ENCODE assay signal across 1 cellular context in the genomic region with DNA sequence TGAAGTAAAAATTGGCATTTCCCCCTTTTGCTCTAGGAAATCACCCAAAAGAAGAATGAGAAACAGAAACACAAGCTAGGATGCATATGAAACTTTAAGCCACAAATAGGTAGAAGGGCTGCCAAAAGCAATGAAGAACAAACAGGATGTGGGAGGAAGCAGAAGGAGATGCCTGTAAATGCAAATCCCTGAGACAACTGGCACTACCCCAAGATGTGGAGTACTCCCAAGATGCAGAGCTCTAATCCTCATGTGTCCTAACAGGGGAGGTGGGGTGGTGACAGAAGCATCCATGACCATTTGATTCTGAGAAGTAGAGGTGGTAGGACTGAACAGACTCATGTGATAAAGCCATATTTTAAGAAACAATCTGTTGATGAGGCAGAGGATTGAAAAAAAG.
TF ChIP-seq lines count a peak whose summit lies in the region.

No MANE protein-coding gene starts in this region.

TF ChIP-seq in K562, 482 proteins besides CTCF, POLR2A, EP300 and RAD21:
- TF ChIP-seq CLOCK (CRISPR knock-in tag; IDR thresholded peaks at IDR 0.05; ENCODE audit: borderline replicate concordance) (no peak), TGIF2 (CRISPR knock-in tag; IDR thresholded peaks at IDR 0.05) (no peak), NR3C1 (CRISPR knock-in tag; IDR thresholded peaks at IDR 0.05) (no peak), ZBTB11 (CRISPR knock-in tag; IDR thresholded peaks at IDR 0.05) (no peak), TFAM (CRISPR knock-in tag; conservative IDR thresholded peaks at IDR 0.05) (no peak), ARID1B (IDR thresholded peaks at IDR 0.05) (no peak), ZNF174 (CRISPR knock-in tag; IDR thresholded peaks at IDR 0.05) (no peak), MED1 (CRISPR knock-in tag; IDR thresholded peaks at IDR 0.05; ENCODE audit: borderline replicate concordance) (no peak), NR2C1 (IDR thresholded peaks at IDR 0.05) (no peak), NR2C1 (tag; IDR thresholded peaks at IDR 0.05) (no peak)
- TF ChIP-seq, protein P1, sequence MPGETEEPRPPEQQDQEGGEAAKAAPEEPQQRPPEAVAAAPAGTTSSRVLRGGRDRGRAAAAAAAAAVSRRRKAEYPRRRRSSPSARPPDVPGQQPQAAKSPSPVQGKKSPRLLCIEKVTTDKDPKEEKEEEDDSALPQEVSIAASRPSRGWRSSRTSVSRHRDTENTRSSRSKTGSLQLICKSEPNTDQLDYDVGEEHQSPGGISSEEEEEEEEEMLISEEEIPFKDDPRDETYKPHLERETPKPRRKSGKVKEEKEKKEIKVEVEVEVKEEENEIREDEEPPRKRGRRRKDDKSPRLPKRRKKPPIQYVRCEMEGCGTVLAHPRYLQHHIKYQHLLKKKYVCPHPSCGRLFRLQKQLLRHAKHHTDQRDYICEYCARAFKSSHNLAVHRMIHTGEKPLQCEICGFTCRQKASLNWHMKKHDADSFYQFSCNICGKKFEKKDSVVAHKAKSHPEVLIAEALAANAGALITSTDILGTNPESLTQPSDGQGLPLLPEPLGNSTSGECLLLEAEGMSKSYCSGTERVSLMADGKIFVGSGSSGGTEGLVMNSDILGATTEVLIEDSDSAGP (CRISPR knock-in tag; IDR thresholded peaks at IDR 0.05), result no peak
- TF ChIP-seq, protein P2, sequence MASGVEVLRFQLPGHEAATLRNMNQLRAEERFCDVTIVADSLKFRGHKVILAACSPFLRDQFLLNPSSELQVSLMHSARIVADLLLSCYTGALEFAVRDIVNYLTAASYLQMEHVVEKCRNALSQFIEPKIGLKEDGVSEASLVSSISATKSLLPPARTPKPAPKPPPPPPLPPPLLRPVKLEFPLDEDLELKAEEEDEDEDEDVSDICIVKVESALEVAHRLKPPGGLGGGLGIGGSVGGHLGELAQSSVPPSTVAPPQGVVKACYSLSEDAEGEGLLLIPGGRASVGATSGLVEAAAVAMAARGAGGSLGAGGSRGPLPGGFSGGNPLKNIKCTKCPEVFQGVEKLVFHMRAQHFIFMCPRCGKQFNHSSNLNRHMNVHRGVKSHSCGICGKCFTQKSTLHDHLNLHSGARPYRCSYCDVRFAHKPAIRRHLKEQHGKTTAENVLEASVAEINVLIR (CRISPR knock-in tag; IDR thresholded peaks at IDR 0.05), result no peak
